1 cellular context compared by ENCODE assay signal in genomic region chr19:33255781-33256180, GRCh38.
TF ChIP-seq lines count a peak whose summit lies in the region.

No MANE protein-coding gene starts in this region.

TF ChIP-seq in HEK293, 187 proteins besides CTCF, POLR2A, EP300 and RAD21 (continued from another document):
- no peak for TF ChIP-seq ZBTB49 (tag by site-specific recombination; IDR thresholded peaks at IDR 0.05; ENCODE audit: low read depth)
- peak; percentile 94 for TF ChIP-seq ZNF623 (tag by site-specific recombination; IDR thresholded peaks at IDR 0.05)
- no peak for TF ChIP-seq MZF1 (tag by site-specific recombination; IDR thresholded peaks at IDR 0.05; ENCODE audit: borderline replicate concordance)
- 0 out of 2 replicates have a peak, but pooled peaks have one; percentile 34 for TF ChIP-seq PRDM10 (tag by site-specific recombination; IDR thresholded peaks at IDR 0.05)
- no peak for TF ChIP-seq ZNF202 (tag by site-specific recombination; IDR thresholded peaks at IDR 0.05; ENCODE audit: borderline replicate concordance)
- no peak for TF ChIP-seq ZBTB10 (tag by site-specific recombination; IDR thresholded peaks at IDR 0.05)
- TF ChIP-seq PRDM4 (tag by site-specific recombination; IDR thresholded peaks at IDR 0.05) = no peak
- TF ChIP-seq BCL11A (tag by site-specific recombination; IDR thresholded peaks at IDR 0.05; ENCODE audit: low read depth) = no peak
- no peak for TF ChIP-seq ZNF280C (tag by site-specific recombination; IDR thresholded peaks at IDR 0.05)
- TF ChIP-seq ZNF138 (tag by site-specific recombination; IDR thresholded peaks at IDR 0.05; ENCODE audit: borderline replicate concordance) = no peak
- no peak for TF ChIP-seq ZNF404 (tag by site-specific recombination; IDR thresholded peaks at IDR 0.05)
